Comparison of ENCODE assay signal across 9 cellular contexts in genomic region chrX:37745835-37746234, GRCh38. TPM values are rescaled to one million over a fixed set of nuclear protein-coding genes. Genes with fewer than 3 reads are reported as not detected.
A peak's percentile ranks its signal among the peaks of the same experiment; 100 is the strongest.
DNase-seq lines count a peak whose midpoint lies in the region; ATAC-seq lines count a peak whose summit lies in the region.
"Had no signal": no experiment of that assay in that cellular context is flagged by ENCODE, and none has a peak within 500 bp of the region (broad histone marks: within the 10 kb centered on the region; RNA-seq: fewer than 3 reads in every experiment).

No MANE protein-coding gene starts in this region.

- H3K27me3 Mint-ChIP-seq in activated naive CD8-positive, alpha-beta T cell treated with anti-CD3 and anti-CD28 coated beads, Interleukin-2, amount 50 U/mL, for 24 hours = no peaks in the 10 kb centered on the region
- H3K27me3 Mint-ChIP-seq in naive thymus-derived CD8-positive, alpha-beta T cell = no peaks in the 10 kb centered on the region

- peaks cover 24% of the 10 kb centered on the region for H3K4me1 Mint-ChIP-seq in activated naive CD8-positive, alpha-beta T cell treated with anti-CD3 and anti-CD28 coated beads, Interleukin-2, amount 50 U/mL, for 24 hours
- H3K4me1 Mint-ChIP-seq in naive thymus-derived CD8-positive, alpha-beta T cell = peaks cover 0 to 18% (median 12%) of the 10 kb centered on the region in 4 donors

- peak overlapping the region; percentile 85 for H3K27ac Mint-ChIP-seq in activated naive CD8-positive, alpha-beta T cell treated with anti-CD3 and anti-CD28 coated beads, Interleukin-2, amount 50 U/mL, for 24 hours
- peak overlapping the region in 1 of 10 donors; percentile 55 for H3K27ac Mint-ChIP-seq in naive thymus-derived CD8-positive, alpha-beta T cell

- ATAC-seq in GM18508 (IDR thresholded peaks at IDR 0.05; ENCODE audit: insufficient read depth, unreplicated experiment) (peak; percentile 13), GM21381 (IDR thresholded peaks at IDR 0.05; ENCODE audit: unreplicated experiment) (peak; percentile 31), HG03175 (IDR thresholded peaks at IDR 0.05; ENCODE audit: unreplicated experiment) (peak; percentile 35)
- peak; percentile 58 for ATAC-seq in activated naive CD8-positive, alpha-beta T cell treated with anti-CD3 and anti-CD28 coated beads, Interleukin-2, amount 50 U/mL, for 24 hours
- ATAC-seq in naive thymus-derived CD8-positive, alpha-beta T cell = no peak

- peak overlapping the region; percentile 37 for H3K4me3 Mint-ChIP-seq in activated naive CD8-positive, alpha-beta T cell treated with anti-CD3 and anti-CD28 coated beads, Interleukin-2, amount 50 U/mL, for 24 hours
- no peak overlapping the region for H3K4me3 Mint-ChIP-seq in naive thymus-derived CD8-positive, alpha-beta T cell

- POLR2A ChIA-PET in naive thymus-derived CD8-positive, alpha-beta T cell (lab: Charles Lee) = interaction anchor here (1.3 kb wide), 1 partner anchor 77 kb away, joined by 5 read pairs; no protein-coding TSS in a partner anchor

- H3K36me3 Mint-ChIP-seq in activated naive CD8-positive, alpha-beta T cell treated with anti-CD3 and anti-CD28 coated beads, Interleukin-2, amount 50 U/mL, for 24 hours (ENCODE audit: low read depth) = no peaks in the 10 kb centered on the region
- H3K36me3 Mint-ChIP-seq in naive thymus-derived CD8-positive, alpha-beta T cell = no peaks in the 10 kb centered on the region

- peak; percentile 3 for DNase-seq in activated naive CD8-positive, alpha-beta T cell treated with anti-CD3 and anti-CD28 coated beads, Interleukin-2, amount 50 U/mL, for 24 hours
- no peak for DNase-seq in effector CD8-positive, alpha-beta T cell (lab: John Stamatoyannopoulos, UW)
- DNase-seq in naive thymus-derived CD8-positive, alpha-beta T cell = no peak
- DNase-seq in NCI-H2196 (lab: John Stamatoyannopoulos, UW; ENCODE audit: unreplicated experiment) (no peak), germinal center (ENCODE audit: low spot score) (no peak)

- H3K9me3 Mint-ChIP-seq in activated naive CD8-positive, alpha-beta T cell treated with anti-CD3 and anti-CD28 coated beads, Interleukin-2, amount 50 U/mL, for 24 hours = no peaks in the 10 kb centered on the region
- H3K9me3 Mint-ChIP-seq in naive thymus-derived CD8-positive, alpha-beta T cell = no peaks in the 10 kb centered on the region

RNA-seq across cellular contexts. Expression of gene CYBB, which starts 34.0 kb away (rescaled TPM):
- total RNA-seq in naive thymus-derived CD8-positive, alpha-beta T cell = 1 to 10 TPM; 4.5 to 5.6 TPM
- polyA plus RNA-seq in naive thymus-derived CD8-positive, alpha-beta T cell = under 1 TPM; 0.13 to 0.51 (median 0.47) TPM
- total RNA-seq: IMR-90 had no signal
- polyA plus RNA-seq: IMR-90 had no signal

Comparison
In these comparisons a context has a peak if more than half of its experiments do, and no peak if none do; other contexts are left out.
1. ATAC-seq: peak in GM18508 (single experiment), GM21381 (single experiment), HG03175 (single experiment) and activated naive CD8-positive, alpha-beta T cell treated with anti-CD3 and anti-CD28 coated beads, Interleukin-2, amount 50 U/mL, for 24 hours (single experiment); none in naive thymus-derived CD8-positive, alpha-beta T cell (0 of 2).